ENCODE assay signal across 24 cellular contexts in the genomic region with DNA sequence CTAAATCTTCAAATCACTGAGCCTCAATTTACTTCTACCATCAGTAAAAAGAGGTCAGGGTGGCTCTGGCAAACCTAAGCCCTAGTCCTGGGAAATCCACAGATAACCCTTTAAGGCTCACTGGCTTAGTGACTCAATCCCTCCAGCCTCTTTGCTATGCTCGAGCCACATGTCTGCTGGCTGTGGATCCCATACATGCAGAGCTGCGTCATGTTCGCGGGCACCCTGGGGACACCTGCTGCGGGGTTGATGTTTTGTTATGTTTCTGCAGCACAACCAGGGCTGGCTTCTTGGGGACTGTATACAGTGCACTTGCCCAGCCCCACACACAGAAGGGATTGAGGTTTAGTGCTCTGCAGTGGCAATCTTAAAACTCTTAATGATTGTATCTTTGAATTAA. TPM values are rescaled to one million over a fixed set of nuclear protein-coding genes. Genes with fewer than 3 reads are reported as not detected.
DNase-seq lines count a peak whose midpoint lies in the region; ATAC-seq and TF ChIP-seq lines count a peak whose summit lies in the region.
"Had no signal": no experiment of that assay in that cellular context is flagged by ENCODE, and none has a peak within 500 bp of the region (broad histone marks: within the 10 kb centered on the region; RNA-seq: fewer than 3 reads in every experiment).

No MANE protein-coding gene starts in this region.

- H3K36me3 Mint-ChIP-seq in CD4-positive, alpha-beta memory T cell, result no peaks in the 10 kb centered on the region

- peaks cover 10% of the 10 kb centered on the region for H3K4me1 Mint-ChIP-seq in stimulated activated naive CD8-positive, alpha-beta T cell treated with anti-CD3 and anti-CD28 coated beads, Interleukin-15, amount 100 ng/mL, for 72 hours
- peaks cover 0 to 2% (median under 1%) of the 10 kb centered on the region in 4 donors for H3K4me1 Mint-ChIP-seq in CD4-positive, alpha-beta memory T cell

- DNase-seq in stimulated activated naive CD8-positive, alpha-beta T cell treated with anti-CD3 and anti-CD28 coated beads, Interleukin-15, Interleukin-2, amounts not matched to agents 100 U/mL and 50 U/mL, for 24 hours, result no peak
- DNase-seq in stimulated activated naive CD8-positive, alpha-beta T cell treated with anti-CD3 and anti-CD28 coated beads, Interleukin-15, amount 100 ng/mL, for 72 hours, result no peak
- DNase-seq in NCI-H82 treated with DMSO at 0.1 percent for 48 hours (lab: John Stamatoyannopoulos, UW; ENCODE audit: unreplicated experiment) (peak; percentile 78), fibroblast of the aortic adventitia (ENCODE audit: low read depth) (peak; percentile 26), GM19238 (ENCODE audit: insufficient read length, low spot score) (no peak), tibial artery (no peak)
- DNase-seq in CD4-positive, alpha-beta memory T cell, result no peak
- DNase-seq: activated CD4-positive, alpha-beta T cell treated with anti-CD3 and anti-CD28 coated beads, Interleukin-2, amount 10 ng/mL, durations not matched to agents 7 days and 5 days; activated effector memory CD4-positive, alpha-beta T cell treated with Interleukin-2 at 50 U/mL for 16 hours; dermis blood vessel endothelial cell; foreskin melanocyte; kidney; NCI-H1417 treated with DMSO at 0.1 percent for 48 hours; NCI-H748 treated with DMSO at 0.1 percent for 48 hours; nucleus accumbens; OCI-M1; stimulated activated CD4-positive, alpha-beta T cell treated with anti-CD3 and anti-CD28 coated beads, Interleukin-12 subunit alpha, Interleukin-12 subunit beta, amount 100 ng/mL, for 4 hours had no signal

- no peaks in the 10 kb centered on the region for H3K4me1 ChIP-seq in CD4-positive, alpha-beta memory T cell (ENCODE audit: insufficient read depth, low read length)
- no peaks in the 10 kb centered on the region for H3K4me1 ChIP-seq in tibial artery

- POLR2A ChIA-PET in CD4-positive, alpha-beta memory T cell (lab: Charles Lee; ENCODE audit: partially characterized antibody), result no interaction called here

- H3K4me3 ChIP-seq in fibroblast of the aortic adventitia (ENCODE audit: low read depth, low read length) (no peak overlapping the region), tibial artery (no peak overlapping the region)
- H3K4me3 ChIP-seq in CD4-positive, alpha-beta memory T cell (ENCODE audit: low read length in 2 of 2), result no peak overlapping the region
- H3K4me3 ChIP-seq: cardiac muscle cell, lung had no signal

- H3K27me3 ChIP-seq in CD4-positive, alpha-beta memory T cell (ENCODE audit: insufficient read depth, low read length), result peaks cover 6% of the 10 kb centered on the region
- H3K27me3 ChIP-seq in tibial artery, result peaks cover 0 to 14% of the 10 kb centered on the region in 2 donors
- H3K27me3 ChIP-seq: cardiac muscle cell had no signal

- intact Hi-C loops in CD4-positive, alpha-beta memory T cell (cut with micrococcal nuclease), result no loop called here
- intact Hi-C loops in tibial artery (cut with DNase I; ENCODE audit: low total_unique reads), result no loop called here

- H3K27me3 Mint-ChIP-seq in stimulated activated naive CD8-positive, alpha-beta T cell treated with anti-CD3 and anti-CD28 coated beads, Interleukin-15, amount 100 ng/mL, for 72 hours, result peaks cover 28% of the 10 kb centered on the region
- peaks cover 23% of the 10 kb centered on the region in 2 donors for H3K27me3 Mint-ChIP-seq in CD4-positive, alpha-beta memory T cell

- no peaks in the 10 kb centered on the region for H3K9me3 Mint-ChIP-seq in stimulated activated naive CD8-positive, alpha-beta T cell treated with anti-CD3 and anti-CD28 coated beads, Interleukin-15, amount 100 ng/mL, for 72 hours
- peaks cover 0 to 4% (median 0%) of the 10 kb centered on the region in 8 donors for H3K9me3 Mint-ChIP-seq in CD4-positive, alpha-beta memory T cell
- H3K9me3 Mint-ChIP-seq: activated CD4-positive, alpha-beta T cell treated with anti-CD3 and anti-CD28 coated beads, Interleukin-2, amount 10 ng/mL, durations not matched to agents 7 days and 5 days had no signal

- no peak overlapping the region for H3K27ac Mint-ChIP-seq in stimulated activated naive CD8-positive, alpha-beta T cell treated with anti-CD3 and anti-CD28 coated beads, Interleukin-15, amount 100 ng/mL, for 72 hours
- H3K27ac Mint-ChIP-seq in CD4-positive, alpha-beta memory T cell, result no peak overlapping the region
- H3K27ac Mint-ChIP-seq: activated CD4-positive, alpha-beta T cell treated with anti-CD3 and anti-CD28 coated beads, Interleukin-2, amount 10 ng/mL, durations not matched to agents 7 days and 5 days had no signal

- peak; percentile 24 for ATAC-seq in stimulated activated naive CD8-positive, alpha-beta T cell treated with anti-CD3 and anti-CD28 coated beads, Interleukin-15, Interleukin-2, amounts not matched to agents 100 U/mL and 50 U/mL, for 24 hours
- ATAC-seq in stimulated activated naive CD8-positive, alpha-beta T cell treated with anti-CD3 and anti-CD28 coated beads, Interleukin-15, amount 100 ng/mL, for 72 hours, result no peak
- no peak for ATAC-seq in HG03139 (IDR thresholded peaks at IDR 0.05; ENCODE audit: unreplicated experiment)

- no peak overlapping the region for H3K27ac ChIP-seq in CD4-positive, alpha-beta memory T cell (ENCODE audit: low read depth, low read length)
- no peak overlapping the region for H3K27ac ChIP-seq in tibial artery
- H3K27ac ChIP-seq: C4-2B, cardiac muscle cell, KMS-11 had no signal

- H3K36me3 ChIP-seq in CD4-positive, alpha-beta memory T cell (ENCODE audit: insufficient read depth, low read length), result no peaks in the 10 kb centered on the region
- no peaks in the 10 kb centered on the region for H3K36me3 ChIP-seq in tibial artery
- H3K36me3 ChIP-seq: cardiac muscle cell had no signal

- H3K4me3 Mint-ChIP-seq in stimulated activated naive CD8-positive, alpha-beta T cell treated with anti-CD3 and anti-CD28 coated beads, Interleukin-15, amount 100 ng/mL, for 72 hours, result no peak overlapping the region
- H3K4me3 Mint-ChIP-seq in CD4-positive, alpha-beta memory T cell, result no peak overlapping the region
- H3K4me3 Mint-ChIP-seq: activated CD4-positive, alpha-beta T cell treated with anti-CD3 and anti-CD28 coated beads, Interleukin-2, amount 10 ng/mL, durations not matched to agents 7 days and 5 days had no signal

- CTCF ChIA-PET in CD4-positive, alpha-beta memory T cell (lab: Charles Lee; ENCODE audit: partially characterized antibody), result interaction anchor here (1.2 kb wide), 1 partner anchor 27 kb away, joined by 3 read pairs; no protein-coding TSS in a partner anchor

- no peaks in the 10 kb centered on the region for H3K9me3 ChIP-seq in CD4-positive, alpha-beta memory T cell (ENCODE audit: control insufficient read depth in 1 of 2, low read length in 2 of 2)
- H3K9me3 ChIP-seq in tibial artery, result no peaks in the 10 kb centered on the region

- TF ChIP-seq CTCF in fibroblast of the aortic adventitia (IDR thresholded peaks at IDR 0.05; ENCODE audit: insufficient read depth, low read length) (no peak), tibial artery (IDR thresholded peaks at IDR 0.05) (no peak)

RNA-seq across cellular contexts. Expression of gene C13orf42, which starts 41.6 kb away (rescaled TPM):
- not detected in 2 replicates for total RNA-seq in fibroblast of the aortic adventitia (ENCODE audit: low replicate concordance)
- total RNA-seq in CD4-positive, alpha-beta memory T cell, result not detected
- polyA plus RNA-seq in CD4-positive, alpha-beta memory T cell, result not detected
- total RNA-seq: activated CD4-positive, alpha-beta T cell treated with anti-CD3 and anti-CD28 coated beads, Interleukin-2, amount 10 ng/mL, durations not matched to agents 7 days and 5 days; cardiac muscle cell; dermis blood vessel endothelial cell; kidney; renal cortical epithelial cell; temporal lobe had no signal
- polyA plus RNA-seq: cardiac muscle cell had no signal

Comparison
In these comparisons a context has a peak if more than half of its experiments do, and no peak if none do; other contexts are left out.
1. DNase-seq: peak in NCI-H82 treated with DMSO at 0.1 percent for 48 hours (single experiment) and fibroblast of the aortic adventitia (single experiment); none in stimulated activated naive CD8-positive, alpha-beta T cell treated with anti-CD3 and anti-CD28 coated beads, Interleukin-15, Interleukin-2, amounts not matched to agents 100 U/mL and 50 U/mL, for 24 hours (single experiment), stimulated activated naive CD8-positive, alpha-beta T cell treated with anti-CD3 and anti-CD28 coated beads, Interleukin-15, amount 100 ng/mL, for 72 hours (0 of 2), GM19238 (single experiment), CD4-positive, alpha-beta memory T cell (0 of 5) and tibial artery (0 of 2).